8 cellular contexts compared by ENCODE assay signal in genomic region chr14:91061309-91061887, GRCh38. TPM values are rescaled to one million over a fixed set of nuclear protein-coding genes. Genes with fewer than 3 reads are reported as not detected.
A peak's percentile ranks its signal among the peaks of the same experiment; 100 is the strongest.
DNase-seq lines count a peak whose midpoint lies in the region; ATAC-seq, FAIRE-seq and TF ChIP-seq lines count a peak whose summit lies in the region.

No MANE protein-coding gene starts in this region.

- TF ChIP-seq EP300 in GM12878 (IDR thresholded peaks at IDR 0.05; ENCODE audit: borderline replicate concordance in 1 of 2, control insufficient read depth in 1 of 2, low read depth in 2 of 2, low read length in 2 of 2) = no peak

- CTCF ChIA-PET in HEK293T (lab: Yijun Ruan, JAX) (interaction anchor here (0.7 to 1.1 kb wide), 3 partner anchors 13 to 116 kb away, joined by 3 to 4 read pairs (median 3); no protein-coding TSS in a partner anchor), GM12878 (lab: Yijun Ruan, JAX) (interaction anchor here (0.6 to 4.1 kb wide), 13 partner anchors 10 to 262 kb away, joined by 3 to 32 read pairs (median 4); partner anchors contain the start of gene DGLUCY)

- POLR2A ChIA-PET in HEK293T (lab: Yijun Ruan, JAX) (interaction anchor here (0.9 to 2.8 kb wide), 21 partner anchors 13 to 225 kb away, joined by 3 to 30 read pairs (median 4); partner anchors contain the start of gene DGLUCY), GM12878 (lab: Charles Lee) (interaction anchor here (0.6 to 7.5 kb wide), 7 partner anchors 16 to 156 kb away, joined by 3 to 94 read pairs (median 4); partner anchors contain the start of gene DGLUCY)

- peak overlapping the region; percentile 40; the same call in 1 of the 2 replicates for H3K9ac ChIP-seq in GM12878 (ENCODE audit: control insufficient read depth, insufficient read depth, low read length)

- H3K4me1 ChIP-seq in GM12878 (ENCODE audit: control insufficient read depth, insufficient read depth, low read length) (peaks cover 11% of the 10 kb centered on the region), mesodermal cell (ENCODE audit: control insufficient read depth, insufficient read depth, low read length, poor library complexity, severe bottlenecking) (no peaks in the 10 kb centered on the region)

- no peaks in the 10 kb centered on the region for H4K20me1 ChIP-seq in GM12878 (ENCODE audit: control insufficient read depth, insufficient read depth)

- no peak for TF ChIP-seq CTCF in 22Rv1 (IDR thresholded peaks at IDR 0.05)
- no peak for TF ChIP-seq CTCF in GM12878 (IDR thresholded peaks at IDR 0.05 in 2 of 3, conservative IDR thresholded peaks at IDR 0.05 in 1 of 3; ENCODE audit: control insufficient read depth in 2 of 3, extremely low read depth in 1 of 3, insufficient read depth in 1 of 3, low read depth in 3 of 3, low read length in 3 of 3)
- no peak for TF ChIP-seq CTCF in GM10266 (IDR thresholded peaks at IDR 0.05; ENCODE audit: control insufficient read depth, insufficient read depth, low read depth, missing control alignments)

- H3K4me3 ChIP-seq in GM12878 (peak overlapping the region; percentile 63), mesodermal cell (ENCODE audit: extremely low read depth, insufficient read depth, low read length, poor library complexity, severe bottlenecking) (peak overlapping the region; percentile 45)

- no peak for FAIRE-seq in GM12878 (lab: Jason Lieb, UNC)
- FAIRE-seq in GM19239 (lab: Jason Lieb, UNC) = no peak

- no peak for TF ChIP-seq RAD21 in GM12878 (IDR thresholded peaks at IDR 0.05; ENCODE audit: insufficient read depth, low read depth, low read length)

- H2AFZ ChIP-seq in GM12878 (ENCODE audit: control insufficient read depth, low read depth, low read length) = peak overlapping the region; percentile 87

- H3K36me3 Mint-ChIP-seq in activated T-cell treated with anti-CD3 and anti-CD28 coated beads, Interleukin-2, amount 50 U/mL, for 4 hours (ENCODE audit: insufficient read depth) = peaks cover 7% of the 10 kb centered on the region

- H3K27me3 ChIP-seq in GM12878 (replicated peaks in 1 of 2; ENCODE audit: control insufficient read depth in 2 of 2, insufficient read depth in 2 of 2, low read length in 1 of 2) = no peaks in the 10 kb centered on the region

- in situ Hi-C loops in GM12878 (cut with MboI) = no loop called here

- TSS peak; percentile 78 for BruUV-seq in GM12878 (replicated peaks; lab: Mats Ljungman, UMichigan)

- DNase-seq in HEK293T (ENCODE audit: extremely low spot score) (no peak), GM12878 (ENCODE audit: low read depth, low spot score) (no peak), GM10266 (ENCODE audit: extremely low spot score) (no peak), GM19239 (ENCODE audit: insufficient read length, low spot score) (no peak)
- no peak for DNase-seq in activated T-cell treated with anti-CD3 and anti-CD28 coated beads, Interleukin-2, amount 50 U/mL, for 4 hours
- DNase-seq in activated CD8-positive, alpha-beta memory T cell treated with anti-CD3 and anti-CD28 coated beads, Interleukin-2, amount 50 U/mL, for 4 hours = no peak

- intact Hi-C loops in GM12878 (cut with micrococcal nuclease; ENCODE audit: unreplicated experiment) = loop anchor here (5.0 kb wide), 2 partner anchors 54 to 159 kb away; no protein-coding TSS in a partner anchor

- SMC1A ChIA-PET in GM12878 (lab: Charles Lee; ENCODE audit: uncharacterized antibody, unreplicated experiment) = interaction anchor here (0.5 to 7.0 kb wide), 24 partner anchors 11 to 159 kb away, joined by 3 to 68 read pairs (median 4); partner anchors contain the start of gene DGLUCY

- H3K9me3 Mint-ChIP-seq in activated T-cell treated with anti-CD3 and anti-CD28 coated beads, Interleukin-2, amount 50 U/mL, for 4 hours = peaks cover 3% of the 10 kb centered on the region

- H3K4me1 Mint-ChIP-seq in activated T-cell treated with anti-CD3 and anti-CD28 coated beads, Interleukin-2, amount 50 U/mL, for 4 hours (ENCODE audit: low read depth) = peaks cover 55% of the 10 kb centered on the region

- RAD21 ChIA-PET in GM12878 (lab: Charles Lee; ENCODE audit: unreplicated experiment) = interaction anchor here (0.8 to 5.1 kb wide), 19 partner anchors 10 to 356 kb away, joined by 3 to 63 read pairs (median 5); partner anchors contain the start of genes CCDC88C and DGLUCY

- TF ChIP-seq POLR2A in GM12878 (IDR thresholded peaks at IDR 0.05; ENCODE audit: low read depth, low read length) = no peak

- H3K27ac ChIP-seq in 22Rv1 = peak overlapping the region; percentile 90
- H3K27ac ChIP-seq in GM12878 (ENCODE audit: control insufficient read depth, insufficient read depth) = peak overlapping the region; percentile 49; the same call in 1 of the 2 replicates
- H3K27ac ChIP-seq in mesodermal cell (ENCODE audit: low read depth, low read length, severe bottlenecking) = peak overlapping the region; percentile 80

- WGBS in GM12878 (ENCODE audit: insufficient coverage, insufficient replicate concordance, low lambda C conversion rate, missing lambda C conversion rate) = 2% methylated on average over 12 of the region's 12 CpGs
- 9% methylated on average over 6 to 9 of the region's 12 CpGs for WGBS in mesodermal cell (ENCODE audit: insufficient coverage in 2 of 2), 2 experiments

- H3K79me2 ChIP-seq in GM12878 (ENCODE audit: control insufficient read depth, insufficient read depth, low read length) = peaks cover 4% of the 10 kb centered on the region

- peak overlapping the region; percentile 82 for H3K4me2 ChIP-seq in GM12878 (ENCODE audit: control insufficient read depth, insufficient read depth)

- no peaks in the 10 kb centered on the region for H3K9me3 ChIP-seq in GM12878 (replicated peaks; ENCODE audit: control insufficient read depth, insufficient read depth, low read length)
- no peaks in the 10 kb centered on the region for H3K9me3 ChIP-seq in mesodermal cell (ENCODE audit: control insufficient read depth, low read length)

- H3K27me3 Mint-ChIP-seq in activated T-cell treated with anti-CD3 and anti-CD28 coated beads, Interleukin-2, amount 50 U/mL, for 4 hours (ENCODE audit: low read depth) = no peaks in the 10 kb centered on the region

- H3K36me3 ChIP-seq in GM12878 (ENCODE audit: control insufficient read depth in 2 of 2, insufficient read depth in 2 of 2, low read length in 1 of 2) (no peaks in the 10 kb centered on the region), mesodermal cell (ENCODE audit: control insufficient read depth, insufficient read depth, low read length) (no peaks in the 10 kb centered on the region)

- ATAC-seq in GM12878 = no peak
- ATAC-seq in activated T-cell treated with anti-CD3 and anti-CD28 coated beads, Interleukin-2, amount 50 U/mL, for 4 hours = no peak

- H3K4me3 Mint-ChIP-seq in activated T-cell treated with anti-CD3 and anti-CD28 coated beads, Interleukin-2, amount 50 U/mL, for 4 hours = no peak overlapping the region

TF ChIP-seq in HEK293T, 16 proteins besides CTCF, POLR2A, EP300 and RAD21 (continues in another document):
- TF ChIP-seq LEF1 (IDR thresholded peaks at IDR 0.05; ENCODE audit: borderline replicate concordance) = no peak
- TF ChIP-seq L3MBTL2 (conservative IDR thresholded peaks at IDR 0.05) = peak; percentile 55
- TF ChIP-seq CTBP1 (IDR thresholded peaks at IDR 0.05; ENCODE audit: borderline replicate concordance) = 0 out of 2 replicates have a peak, but pooled peaks have one; percentile 9

TF ChIP-seq in GM12878, 131 proteins besides CTCF, POLR2A, EP300 and RAD21 (continues in another document):
- TF ChIP-seq RAD51 (IDR thresholded peaks at IDR 0.05) = peak; percentile 6; the same call in 1 of the 2 replicates

RNA-seq across cellular contexts. Expression of gene RPS6KA5, which starts 1.0 kb away (rescaled TPM):
- total RNA-seq in GM12878 (2013; cell fraction: nucleolus; rRNA removed) = 18.7 and 19.0 TPM in 2 replicates
- total RNA-seq in GM12878 (2014; rRNA removed) (2.4 and 2.8 TPM in 2 replicates), GM12878 (2014; rRNA removed; fragmentation: Illumina TruSeq; extraction: Trizol) (2.7 and 2.8 TPM in 2 replicates), GM12878 (2021) (4.6 and 4.8 TPM in 2 replicates)
- 0.50 TPM for polyA plus RNA-seq in GM12878 (2011; ENCODE audit: low read depth)
- polyA plus RNA-seq in GM12878 (2011; rRNA removed) (7.0 and 9.6 TPM in 2 replicates), GM12878 (2014; fragmentation: Illumina TruSeq; extraction: Trizol) (4.1 and 4.5 TPM in 2 replicates), GM12878 (2014; fragmentation: Nextera tagmentation; extraction: Ambion mirVana) (1 to 10 TPM; 1.4 to 1.5 TPM), GM12878 (2014; rRNA removed) (2.4 and 3.3 TPM in 2 replicates), GM12878 (2016; fragmentation: Nextera tagmentation; extraction: Ambion mirVana) (1 to 10 TPM; 5.5 to 6.3 TPM)
- polyA plus RNA-seq in GM12878 (2011; cell fraction: cytosol; rRNA removed) = 2.6 and 2.9 TPM in 2 replicates
- 8.2 and 8.8 TPM in 2 replicates for polyA plus RNA-seq in GM12878 (2011; cell fraction: nucleus; rRNA removed)
- polyA plus RNA-seq in GM12878 (2012) = 1.0 and 1.3 TPM in 2 replicates
- polyA minus RNA-seq in GM12878 (2011; rRNA and poly(A)+ RNA removed) = 6.4 and 8.0 TPM in 2 replicates
- polyA minus RNA-seq in GM12878 (2011; cell fraction: cytosol; rRNA and poly(A)+ RNA removed) = 2.8 and 3.3 TPM in 2 replicates
- polyA minus RNA-seq in GM12878 (2011; cell fraction: nucleus; rRNA and poly(A)+ RNA removed) = 7.6 and 11.9 TPM in 2 replicates
- polyA plus RNA-seq in mesodermal cell (2013, experiment 1 of 2) = 3.7 TPM
- polyA plus RNA-seq in mesodermal cell (2013, experiment 2 of 2) = 2.3 TPM
- 10 to 100 TPM; 17.3 to 19.5 (median 19.4) TPM for total RNA-seq in activated T-cell treated with anti-CD3 and anti-CD28 coated beads, Interleukin-2, amount 50 U/mL, for 4 hours

RNA-seq across cellular contexts. Expression of gene DGLUCY, which starts 52.5 kb away (rescaled TPM):
- 462 and 476 TPM in 2 replicates for total RNA-seq in GM12878 (2013; cell fraction: nucleolus; rRNA removed)
- 64.0 and 69.7 TPM in 2 replicates for total RNA-seq in GM12878 (2014; rRNA removed)
- 52.8 and 57.8 TPM in 2 replicates for total RNA-seq in GM12878 (2014; rRNA removed; fragmentation: Illumina TruSeq; extraction: Trizol)
- total RNA-seq in GM12878 (2021) = 50.5 and 56.8 TPM in 2 replicates
- 37.4 TPM for polyA plus RNA-seq in GM12878 (2011; ENCODE audit: low read depth)
- polyA plus RNA-seq in GM12878 (2011; rRNA removed) = 42.9 and 53.5 TPM in 2 replicates
- polyA plus RNA-seq in GM12878 (2011; cell fraction: cytosol; rRNA removed) = 52.2 and 69.1 TPM in 2 replicates
- 290 and 321 TPM in 2 replicates for polyA plus RNA-seq in GM12878 (2011; cell fraction: nucleus; rRNA removed)
- 39.8 and 51.8 TPM in 2 replicates for polyA plus RNA-seq in GM12878 (2012)
- polyA plus RNA-seq in GM12878 (2014; fragmentation: Illumina TruSeq; extraction: Trizol) = 69.9 and 70.3 TPM in 2 replicates
- polyA plus RNA-seq in GM12878 (2014; fragmentation: Nextera tagmentation; extraction: Ambion mirVana) = 10 to 100 TPM; 15.0 to 23.2 TPM
- polyA plus RNA-seq in GM12878 (2014; rRNA removed) = 57.4 and 64.6 TPM in 2 replicates
- 10 to 100 TPM; 47.3 to 47.4 TPM for polyA plus RNA-seq in GM12878 (2016; fragmentation: Nextera tagmentation; extraction: Ambion mirVana)
- polyA minus RNA-seq in GM12878 (2011; rRNA and poly(A)+ RNA removed) = 76.4 and 134 TPM in 2 replicates
- polyA minus RNA-seq in GM12878 (2011; cell fraction: cytosol; rRNA and poly(A)+ RNA removed) = 18.7 and 23.9 TPM in 2 replicates
- 101 and 133 TPM in 2 replicates for polyA minus RNA-seq in GM12878 (2011; cell fraction: nucleus; rRNA and poly(A)+ RNA removed)
- polyA plus RNA-seq in mesodermal cell (2013, experiment 1 of 2) = 11.4 TPM
- polyA plus RNA-seq in mesodermal cell (2013, experiment 2 of 2) = 11.0 TPM
- 10 to 100 TPM; 25.1 to 29.0 (median 26.7) TPM for total RNA-seq in activated T-cell treated with anti-CD3 and anti-CD28 coated beads, Interleukin-2, amount 50 U/mL, for 4 hours
